16 cellular contexts compared by ENCODE assay signal in the genomic region with DNA sequence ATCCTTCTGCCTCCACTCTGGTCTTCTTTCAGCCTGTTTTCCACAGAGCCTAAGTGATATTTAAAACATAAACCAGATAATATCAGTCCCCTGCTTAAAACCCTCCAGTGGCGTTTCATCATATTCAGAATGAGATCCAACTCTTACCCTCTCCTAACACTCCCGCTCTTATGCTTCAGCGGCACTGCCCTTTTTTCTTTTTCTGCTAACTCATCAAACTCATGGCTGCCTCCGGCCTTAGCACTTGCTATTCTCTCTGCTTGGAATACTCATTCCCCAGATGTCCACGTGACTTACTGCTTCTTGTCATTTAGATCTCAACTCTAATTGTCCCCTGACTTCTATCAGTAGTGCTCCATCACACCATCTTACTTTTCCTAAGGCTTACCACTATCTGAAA.
DNase-seq lines count a peak whose midpoint lies in the region; ATAC-seq and TF ChIP-seq lines count a peak whose summit lies in the region.
"Had no signal": no experiment of that assay in that cellular context is flagged by ENCODE, and none has a peak within 500 bp of the region (broad histone marks: within the 10 kb centered on the region; RNA-seq: fewer than 3 reads in every experiment).

No MANE protein-coding gene starts in this region.

- H3K9me3 Mint-ChIP-seq in activated naive CD8-positive, alpha-beta T cell treated with anti-CD3 and anti-CD28 coated beads for 36 hours, result no peaks in the 10 kb centered on the region
- H3K9me3 Mint-ChIP-seq: activated CD4-positive, alpha-beta T cell treated with anti-CD3 and anti-CD28 coated beads, Interleukin-2, amount 10 ng/mL, durations not matched to agents 24 days and 14 days; neural crest cell had no signal

- H3K27ac ChIP-seq in right atrium auricular region (peak overlapping the region; percentile 92 to 93), iPS-18a (ENCODE audit: low read length) (no peak overlapping the region), adrenal gland (no peak overlapping the region)

- peaks cover 6% of the 10 kb centered on the region for H3K4me1 Mint-ChIP-seq in activated naive CD8-positive, alpha-beta T cell treated with anti-CD3 and anti-CD28 coated beads for 36 hours

- H3K27me3 Mint-ChIP-seq in activated naive CD8-positive, alpha-beta T cell treated with anti-CD3 and anti-CD28 coated beads for 36 hours, result peaks cover 4% of the 10 kb centered on the region

- H3K4me3 Mint-ChIP-seq in activated naive CD8-positive, alpha-beta T cell treated with anti-CD3 and anti-CD28 coated beads for 36 hours, result no peak overlapping the region
- H3K4me3 Mint-ChIP-seq: activated CD4-positive, alpha-beta T cell treated with anti-CD3 and anti-CD28 coated beads, Interleukin-2, amount 10 ng/mL, durations not matched to agents 24 days and 14 days; neural crest cell had no signal

- DNase-seq in right atrium auricular region (ENCODE audit: low spot score), result no peak
- no peak for DNase-seq in left ventricle myocardium superior
- DNase-seq in OCI-M2 (lab: John Stamatoyannopoulos, UW; ENCODE audit: unreplicated experiment), result peak; percentile 44
- no peak for DNase-seq in hepatic stellate cell (ENCODE audit: low spot score)
- DNase-seq in activated naive CD8-positive, alpha-beta T cell treated with anti-CD3 and anti-CD28 coated beads for 36 hours, result no peak
- DNase-seq in adrenal gland, result no peak
- no peak for DNase-seq in NCI-H1105 (lab: John Stamatoyannopoulos, UW)
- DNase-seq: activated CD4-positive, alpha-beta T cell treated with anti-CD3 and anti-CD28 coated beads, Interleukin-2, amount 10 ng/mL, durations not matched to agents 24 days and 14 days; activated naive CD4-positive, alpha-beta T cell; Caco-2; islet precursor cell; NCI-H1930; NCI-H524 treated with DMSO at 0.1 percent for 48 hours; uterus had no signal

- TF ChIP-seq CTCF in right atrium auricular region (IDR thresholded peaks at IDR 0.05) (no peak), adrenal gland (IDR thresholded peaks at IDR 0.05) (no peak)

- peak overlapping the region; percentile 88 for H3K9ac ChIP-seq in iPS-18a (ENCODE audit: low read length)

- H3K4me1 ChIP-seq in right atrium auricular region, result peaks cover 0 to 51% of the 10 kb centered on the region in 2 donors
- peaks cover 13% of the 10 kb centered on the region for H3K4me1 ChIP-seq in iPS-18a (ENCODE audit: control insufficient read depth, low read depth, low read length)
- peaks cover 16 to 60% of the 10 kb centered on the region in 2 donors for H3K4me1 ChIP-seq in adrenal gland (replicated peaks in 1 of 2)
- H3K4me1 ChIP-seq: Caco-2 had no signal

- TF ChIP-seq POLR2A in adrenal gland (IDR thresholded peaks at IDR 0.05), result no peak

- no peak overlapping the region for H3K4me3 ChIP-seq in right atrium auricular region
- peak overlapping the region; percentile 96 for H3K4me3 ChIP-seq in iPS-18a (ENCODE audit: low read length)
- H3K4me3 ChIP-seq in adrenal gland, result no peak overlapping the region

- no peaks in the 10 kb centered on the region for H3K9me3 ChIP-seq in right atrium auricular region
- no peaks in the 10 kb centered on the region for H3K9me3 ChIP-seq in iPS-18a (ENCODE audit: control insufficient read depth, low read depth, low read length)
- no peaks in the 10 kb centered on the region for H3K9me3 ChIP-seq in adrenal gland (replicated peaks in 1 of 3)
- H3K9me3 ChIP-seq: Caco-2, uterus had no signal

- H3K36me3 ChIP-seq in right atrium auricular region, result no peaks in the 10 kb centered on the region
- no peaks in the 10 kb centered on the region for H3K36me3 ChIP-seq in iPS-18a (ENCODE audit: control insufficient read depth, low read depth, low read length)
- no peaks in the 10 kb centered on the region for H3K36me3 ChIP-seq in adrenal gland (replicated peaks in 1 of 2)
- H3K36me3 ChIP-seq: uterus had no signal

- H3K27me3 ChIP-seq in right atrium auricular region (no peaks in the 10 kb centered on the region), iPS-18a (ENCODE audit: control insufficient read depth, insufficient read depth, low read length) (no peaks in the 10 kb centered on the region), adrenal gland (no peaks in the 10 kb centered on the region)
- H3K27me3 ChIP-seq: uterus had no signal

- WGBS in adrenal gland, 4 donors, result 93 to 97% (median 96%) methylated on average over 5 of the region's 5 CpGs

- no peaks in the 10 kb centered on the region for H3K36me3 Mint-ChIP-seq in activated naive CD8-positive, alpha-beta T cell treated with anti-CD3 and anti-CD28 coated beads for 36 hours

- ATAC-seq in left ventricle myocardium superior, result no peak

- no peak overlapping the region for H3K27ac Mint-ChIP-seq in activated naive CD8-positive, alpha-beta T cell treated with anti-CD3 and anti-CD28 coated beads for 36 hours
- H3K27ac Mint-ChIP-seq: activated CD4-positive, alpha-beta T cell treated with anti-CD3 and anti-CD28 coated beads, Interleukin-2, amount 10 ng/mL, durations not matched to agents 24 days and 14 days had no signal

- intact Hi-C loops in left ventricle myocardium superior (cut with micrococcal nuclease), result no loop called here
- intact Hi-C loops in adrenal gland (cut with DNase I), result no loop called here

Comparison
In these comparisons a context has a peak if more than half of its experiments do, and no peak if none do; other contexts are left out.
1. H3K27ac ChIP-seq: peak in right atrium auricular region (2 of 2); none in iPS-18a (single experiment) and adrenal gland (0 of 5).